Comparison of ENCODE assay signal across 22 cellular contexts in genomic region chr22:19114984-19115552, GRCh38. TPM values are rescaled to one million over a fixed set of nuclear protein-coding genes. Genes with fewer than 3 reads are reported as not detected.
A peak's percentile ranks its signal among the peaks of the same experiment; 100 is the strongest.
DNase-seq lines count a peak whose midpoint lies in the region; ATAC-seq and TF ChIP-seq lines count a peak whose summit lies in the region.
"Had no signal": no experiment of that assay in that cellular context is flagged by ENCODE, and none has a peak within 500 bp of the region (broad histone marks: within the 10 kb centered on the region; RNA-seq: fewer than 3 reads in every experiment).

No MANE protein-coding gene starts in this region.

- POLR2A ChIA-PET in activated CD4-positive, alpha-beta T cell treated with anti-CD3 and anti-CD28 coated beads for 36 hours (lab: Charles Lee): interaction anchor here (0.9 kb wide), 1 partner anchor 29 kb away, joined by 3 read pairs; no protein-coding TSS in a partner anchor

- DNase-seq in activated CD4-positive, alpha-beta T cell treated with anti-CD3 and anti-CD28 coated beads for 36 hours: no peak
- no peak for DNase-seq in activated CD4-positive, alpha-beta T cell treated with anti-CD3 and anti-CD28 coated beads for 1 hour
- DNase-seq in T-helper 17 cell: no peak
- DNase-seq in hepatocyte (ENCODE audit: low spot score): peak; percentile 2
- peak; percentile 15 for DNase-seq in osteoblast (ENCODE audit: insufficient read length, low spot score, missing footprints)
- DNase-seq in SJCRH30: no peak
- DNase-seq: foreskin melanocyte; HCEC 1CT; NCI-H1092 treated with DMSO at 0.1 percent for 48 hours; NCI-H526 treated with DMSO at 0.1 percent for 48 hours; small intestine; stimulated activated CD4-positive, alpha-beta T cell treated with anti-CD3 and anti-CD28 coated beads, Interleukin-4, amount 100 ng/mL, for 4 hours had no signal

- TF ChIP-seq CTCF in hepatocyte (IDR thresholded peaks at IDR 0.05; ENCODE audit: poor library complexity) (no peak), osteoblast (IDR thresholded peaks at IDR 0.05; ENCODE audit: extremely low read depth, low read depth, low read length) (no peak)

- no peaks in the 10 kb centered on the region for H3K9me3 Mint-ChIP-seq in activated CD4-positive, alpha-beta T cell treated with anti-CD3 and anti-CD28 coated beads for 36 hours (ENCODE audit: low read depth)
- H3K9me3 Mint-ChIP-seq: activated T-helper 2 cell treated with anti-CD3 and anti-CD28 coated beads, Interferon-gamma antibody, Interleukin-2, Interleukin-4, amounts not matched to agents 10 μg/mL and 5 μg/mL and 100 μg/mL, durations not matched to agents 14 hours and 24 hours and 36 hours had no signal

- H3K9me2 ChIP-seq in hepatocyte (replicated peaks; ENCODE audit: insufficient read depth): no peaks in the 10 kb centered on the region

- no peak for ATAC-seq in activated CD4-positive, alpha-beta T cell treated with anti-CD3 and anti-CD28 coated beads for 36 hours
- no peak for ATAC-seq in T-helper 17 cell
- ATAC-seq in HG03097 (IDR thresholded peaks at IDR 0.05; ENCODE audit: low FRiP score, unreplicated experiment): no peak
- ATAC-seq in HG02763 (IDR thresholded peaks at IDR 0.05; ENCODE audit: unreplicated experiment): no peak

- H4K20me1 ChIP-seq in hepatocyte (ENCODE audit: insufficient read depth, poor library complexity, severe bottlenecking) (peaks cover 98% of the 10 kb centered on the region), osteoblast (ENCODE audit: insufficient read depth, low read length) (peaks cover 80% of the 10 kb centered on the region)

- H3K4me1 Mint-ChIP-seq in activated CD4-positive, alpha-beta T cell treated with anti-CD3 and anti-CD28 coated beads for 36 hours: peaks cover 75% of the 10 kb centered on the region
- H3K4me1 Mint-ChIP-seq in T-helper 17 cell: peaks cover 66% of the 10 kb centered on the region

- H3K4me3 ChIP-seq in hepatocyte: no peak overlapping the region
- H3K4me3 ChIP-seq in osteoblast (ENCODE audit: insufficient read depth, low read length): no peak overlapping the region
- H3K4me3 ChIP-seq in SJCRH30: no peak overlapping the region
- H3K4me3 ChIP-seq: coronary artery had no signal

- H3K27ac ChIP-seq in hepatocyte (no peak overlapping the region), osteoblast (ENCODE audit: low read depth, low read length) (no peak overlapping the region), SJCRH30 (no peak overlapping the region)
- H3K27ac ChIP-seq: 22Rv1, coronary artery had no signal

- H3K36me3 ChIP-seq in hepatocyte (replicated peaks; ENCODE audit: insufficient read depth, low read depth): no peaks in the 10 kb centered on the region
- H3K36me3 ChIP-seq in osteoblast (ENCODE audit: insufficient read depth, low read length): no peaks in the 10 kb centered on the region
- H3K36me3 ChIP-seq in SJCRH30: no peaks in the 10 kb centered on the region; the same call in none of the 2 replicates

- peak overlapping the region; percentile 33 for H3K27ac Mint-ChIP-seq in activated CD4-positive, alpha-beta T cell treated with anti-CD3 and anti-CD28 coated beads for 36 hours
- H3K27ac Mint-ChIP-seq in T-helper 17 cell: peak overlapping the region; percentile 87
- H3K27ac Mint-ChIP-seq: activated T-helper 2 cell treated with anti-CD3 and anti-CD28 coated beads, Interferon-gamma antibody, Interleukin-2, Interleukin-4, amounts not matched to agents 10 μg/mL and 5 μg/mL and 100 μg/mL, durations not matched to agents 14 hours and 24 hours and 36 hours; progenitor cell of endocrine pancreas had no signal

- peaks cover 100% of the 10 kb centered on the region for H3K79me2 ChIP-seq in hepatocyte
- peaks cover 80% of the 10 kb centered on the region for H3K79me2 ChIP-seq in osteoblast (ENCODE audit: insufficient read depth, low read length)

- H3K9me3 ChIP-seq in T-helper 17 cell (ENCODE audit: control insufficient read depth, low read length, poor library complexity, severe bottlenecking): no peaks in the 10 kb centered on the region
- H3K9me3 ChIP-seq in hepatocyte (ENCODE audit: low read depth): no peaks in the 10 kb centered on the region
- no peaks in the 10 kb centered on the region for H3K9me3 ChIP-seq in osteoblast (ENCODE audit: low read depth, low read length)
- no peaks in the 10 kb centered on the region for H3K9me3 ChIP-seq in SJCRH30 (replicated peaks)

- no peak overlapping the region for H2AFZ ChIP-seq in hepatocyte
- no peak overlapping the region for H2AFZ ChIP-seq in osteoblast (ENCODE audit: low read length)

- H3K4me1 ChIP-seq in hepatocyte (ENCODE audit: insufficient read depth): peaks cover 4% of the 10 kb centered on the region
- H3K4me1 ChIP-seq in osteoblast (ENCODE audit: insufficient read depth, low read length): no peaks in the 10 kb centered on the region
- H3K4me1 ChIP-seq in SJCRH30: no peaks in the 10 kb centered on the region

- H3K27me3 Mint-ChIP-seq in activated CD4-positive, alpha-beta T cell treated with anti-CD3 and anti-CD28 coated beads for 36 hours: no peaks in the 10 kb centered on the region
- H3K27me3 Mint-ChIP-seq in T-helper 17 cell: no peaks in the 10 kb centered on the region
- H3K27me3 Mint-ChIP-seq: progenitor cell of endocrine pancreas had no signal

- intact Hi-C loops in activated CD4-positive, alpha-beta T cell treated with anti-CD3 and anti-CD28 coated beads for 36 hours (cut with DNase I, micrococcal nuclease): no loop called here

- CTCF ChIA-PET in activated CD4-positive, alpha-beta T cell treated with anti-CD3 and anti-CD28 coated beads for 36 hours (lab: Charles Lee): interaction anchor here (1.3 kb wide), 1 partner anchor 10 kb away, joined by 3 read pairs; no protein-coding TSS in a partner anchor

- 93% methylated on average over 4 of the region's 4 CpGs for WGBS in hepatocyte (ENCODE audit: low lambda C conversion rate, missing lambda C conversion rate)

- H3K4me2 ChIP-seq in hepatocyte (no peak overlapping the region), osteoblast (ENCODE audit: insufficient read depth, low read length) (no peak overlapping the region)

- H3K4me3 Mint-ChIP-seq in activated CD4-positive, alpha-beta T cell treated with anti-CD3 and anti-CD28 coated beads for 36 hours: no peak overlapping the region
- no peak overlapping the region for H3K4me3 Mint-ChIP-seq in T-helper 17 cell

- H3K27me3 ChIP-seq in hepatocyte (no peaks in the 10 kb centered on the region), osteoblast (ENCODE audit: insufficient read depth, low read length) (no peaks in the 10 kb centered on the region), SJCRH30 (no peaks in the 10 kb centered on the region)

- H3K36me3 Mint-ChIP-seq in activated CD4-positive, alpha-beta T cell treated with anti-CD3 and anti-CD28 coated beads for 36 hours (ENCODE audit: low read depth): peaks cover 7% of the 10 kb centered on the region
- no peaks in the 10 kb centered on the region for H3K36me3 Mint-ChIP-seq in T-helper 17 cell (ENCODE audit: low read depth)

RNA-seq across cellular contexts. Expression of gene DGCR2, which starts 7.1 kb away (rescaled TPM):
- total RNA-seq in activated CD4-positive, alpha-beta T cell treated with anti-CD3 and anti-CD28 coated beads for 36 hours: 10 to 100 TPM; 23.7 to 27.5 TPM
- 10 to 100 TPM; 37.7 TPM for total RNA-seq in T-helper 17 cell
- 45.2 and 61.5 TPM in 2 replicates for total RNA-seq in hepatocyte
- 62.4 and 67.2 TPM in 2 replicates for polyA plus RNA-seq in hepatocyte
- 40.7 and 43.4 TPM in 2 replicates for total RNA-seq in osteoblast
- total RNA-seq in SJCRH30 (2014; rRNA removed; shearing (Covaris generic)): 27.6 and 29.3 TPM in 2 replicates

RNA-seq across cellular contexts. Expression of gene TSSK2, which starts 16.0 kb away (rescaled TPM):
- not detected for total RNA-seq in activated CD4-positive, alpha-beta T cell treated with anti-CD3 and anti-CD28 coated beads for 36 hours
- total RNA-seq in T-helper 17 cell (under 1 TPM; 0.20 to 0.29 TPM), hepatocyte (not detected in 2 replicates), osteoblast (not detected in 2 replicates)
- polyA plus RNA-seq in hepatocyte: not detected in 2 replicates
- total RNA-seq in SJCRH30 (2014; rRNA removed; shearing (Covaris generic)): not detected in 2 replicates
- total RNA-seq: activated CD8-positive, alpha-beta memory T cell treated with anti-CD3 and anti-CD28 coated beads for 36 hours; activated T-helper 2 cell treated with anti-CD3 and anti-CD28 coated beads, Interferon-gamma antibody, Interleukin-2, Interleukin-4, amounts not matched to agents 10 μg/mL and 5 μg/mL and 100 μg/mL, durations not matched to agents 14 hours and 24 hours and 36 hours; lower leg skin; progenitor cell of endocrine pancreas; SK-MEL-5; temporal lobe had no signal

RNA-seq across cellular contexts. Expression of gene ESS2, which starts 29.4 kb away (rescaled TPM):
- 10 to 100 TPM; 12.9 to 13.4 TPM for total RNA-seq in activated CD4-positive, alpha-beta T cell treated with anti-CD3 and anti-CD28 coated beads for 36 hours
- 10 to 100 TPM; 34.7 to 46.5 TPM for total RNA-seq in T-helper 17 cell
- total RNA-seq in hepatocyte: 7.6 and 9.0 TPM in 2 replicates
- polyA plus RNA-seq in hepatocyte: 11.4 and 11.7 TPM in 2 replicates
- total RNA-seq in osteoblast: 19.4 and 22.1 TPM in 2 replicates
- 10.4 and 12.0 TPM in 2 replicates for total RNA-seq in SJCRH30 (2014; rRNA removed; shearing (Covaris generic))

RNA-seq across cellular contexts. Expression of gene GSC2, which starts 35.0 kb away (rescaled TPM):
- total RNA-seq in activated CD4-positive, alpha-beta T cell treated with anti-CD3 and anti-CD28 coated beads for 36 hours: not detected
- total RNA-seq in T-helper 17 cell (not detected), hepatocyte (not detected in 2 replicates), osteoblast (not detected in 2 replicates)
- not detected in 2 replicates for polyA plus RNA-seq in hepatocyte
- not detected in 2 replicates for total RNA-seq in SJCRH30 (2014; rRNA removed; shearing (Covaris generic))
- total RNA-seq: activated CD8-positive, alpha-beta memory T cell treated with anti-CD3 and anti-CD28 coated beads for 36 hours; activated T-helper 2 cell treated with anti-CD3 and anti-CD28 coated beads, Interferon-gamma antibody, Interleukin-2, Interleukin-4, amounts not matched to agents 10 μg/mL and 5 μg/mL and 100 μg/mL, durations not matched to agents 14 hours and 24 hours and 36 hours; progenitor cell of endocrine pancreas; SK-MEL-5 had no signal
- polyA plus RNA-seq: small intestine had no signal

Comparison
In these comparisons a context has a peak if more than half of its experiments do, and no peak if none do; other contexts are left out.
1. DNase-seq: peak in hepatocyte (single experiment) and osteoblast (single experiment); none in activated CD4-positive, alpha-beta T cell treated with anti-CD3 and anti-CD28 coated beads for 36 hours (single experiment), activated CD4-positive, alpha-beta T cell treated with anti-CD3 and anti-CD28 coated beads for 1 hour (single experiment), T-helper 17 cell (0 of 3) and SJCRH30 (0 of 2).